Comparison of ENCODE assay signal across 8 cellular contexts in genomic region chrX:65034292-65034640, GRCh38. TPM values are rescaled to one million over a fixed set of nuclear protein-coding genes. Genes with fewer than 3 reads are reported as not detected.
DNase-seq lines count a peak whose midpoint lies in the region; ATAC-seq, FAIRE-seq and TF ChIP-seq lines count a peak whose summit lies in the region.

No MANE protein-coding gene starts in this region.

- H3K36me3 Mint-ChIP-seq in activated T-cell treated with anti-CD3 and anti-CD28 coated beads, Interleukin-2, amount 50 U/mL, for 72 hours (ENCODE audit: insufficient read depth in 2 of 2), result peaks cover 0 to 1% of the 10 kb centered on the region in 2 donors
- no peaks in the 10 kb centered on the region for H3K36me3 Mint-ChIP-seq in type B pancreatic cell

- H3K27me3 ChIP-seq in K562 (ENCODE audit: control insufficient read depth in 2 of 2, insufficient read depth in 2 of 2, low read length in 2 of 2), result no peaks in the 10 kb centered on the region

- H3K4me2 ChIP-seq in K562 (ENCODE audit: insufficient read depth, low read length), result peak overlapping the region; percentile 79

- in situ Hi-C loops in K562 (cut with MboI), result no loop called here

- no peaks in the 10 kb centered on the region for H3K9me3 ChIP-seq in K562 (replicated peaks; ENCODE audit: control insufficient read depth, insufficient read depth, low read depth, low read length)

- DNase-seq in activated T-cell treated with anti-CD3 and anti-CD28 coated beads, Interleukin-2, amount 50 U/mL, for 72 hours, result no peak
- DNase-seq in activated T-cell treated with anti-CD3 and anti-CD28 coated beads for 4 hours, result no peak
- no peak for DNase-seq in K562 (ENCODE audit: extremely low read depth in 1 of 4, low spot score in 3 of 4)
- DNase-seq in medulla oblongata (ENCODE audit: extremely low spot score), result peak; percentile 2
- DNase-seq in type B pancreatic cell (ENCODE audit: extremely low spot score, unreplicated experiment), result no peak
- no peak for DNase-seq in GM03348 (ENCODE audit: low spot score)
- no peak for DNase-seq in NCI-H2029 (lab: John Stamatoyannopoulos, UW)

- no peak for TF ChIP-seq RAD21 in K562 (CRISPR knock-in tag; conservative IDR thresholded peaks at IDR 0.05 in 1 of 2, IDR thresholded peaks at IDR 0.05 in 1 of 2)

- H3K79me2 ChIP-seq in K562 (ENCODE audit: control insufficient read depth, insufficient read depth, low read length), result 0 out of 3 replicates have a peak, but pooled peaks cover 12% of the 10 kb centered on the region

- BruUV-seq in K562 (replicated peaks; lab: Mats Ljungman, UMichigan), result TSS peak; percentile 75

- ATAC-seq in activated T-cell treated with anti-CD3 and anti-CD28 coated beads, Interleukin-2, amount 50 U/mL, for 72 hours (replicated peaks in 1 of 2), result no peak
- ATAC-seq in K562 (0 out of 3 replicates have a peak, but pooled peaks have one; percentile 5), HG02938 (IDR thresholded peaks at IDR 0.05; ENCODE audit: unreplicated experiment) (no peak)

- intact Hi-C loops in K562 (cut with micrococcal nuclease), result no loop called here

- H3K27ac ChIP-seq in K562 (ENCODE audit: extremely low read depth, low read depth, low read length), result peak overlapping the region; percentile 48; the same call in 2 of the 3 replicates

- H3K4me1 Mint-ChIP-seq in activated T-cell treated with anti-CD3 and anti-CD28 coated beads, Interleukin-2, amount 50 U/mL, for 72 hours (ENCODE audit: low read depth), result peaks cover 20% of the 10 kb centered on the region
- no peaks in the 10 kb centered on the region for H3K4me1 Mint-ChIP-seq in type B pancreatic cell (ENCODE audit: unreplicated experiment)

- CTCF ChIA-PET in K562 (lab: Yijun Ruan, JAX; ENCODE audit: low intra/inter-chr PET ratio), result no interaction called here

- no peak; the same call in 1 of the 2 replicates for TF ChIP-seq POLR2A in K562 (conservative IDR thresholded peaks at IDR 0.05)

- peak overlapping the region; percentile 88 to 95 for H3K4me3 Mint-ChIP-seq in activated T-cell treated with anti-CD3 and anti-CD28 coated beads, Interleukin-2, amount 50 U/mL, for 72 hours
- H3K4me3 Mint-ChIP-seq in type B pancreatic cell, result peak overlapping the region; percentile 95

- H4K20me1 ChIP-seq in K562 (replicated peaks; ENCODE audit: control insufficient read depth, insufficient read depth, low read length), result no peaks in the 10 kb centered on the region

- no peaks in the 10 kb centered on the region for H3K9me3 Mint-ChIP-seq in activated T-cell treated with anti-CD3 and anti-CD28 coated beads, Interleukin-2, amount 50 U/mL, for 72 hours
- H3K9me3 Mint-ChIP-seq in type B pancreatic cell, result no peaks in the 10 kb centered on the region

- WGBS in K562 (ENCODE audit: insufficient coverage, low coverage, missing lambda C conversion rate), result 5% methylated on average over 11 of the region's 11 CpGs

- H3K4me1 ChIP-seq in K562 (replicated peaks in 1 of 2; ENCODE audit: control insufficient read depth in 2 of 2, insufficient read depth in 2 of 2, low read length in 2 of 2), result peaks cover 0 to 12% of the 10 kb centered on the region in 2 experiments; a peak in 1 of 5 replicates

- POLR2A ChIA-PET in K562 (lab: Yijun Ruan, JAX), result interaction anchor here (0.6 to 1.4 kb wide), 3 partner anchors 26 to 494 kb away, joined by 3 read pairs; no protein-coding TSS in a partner anchor

- H2AFZ ChIP-seq in K562 (ENCODE audit: low read depth, low read length), result peak overlapping the region; percentile 90

- H3K9ac ChIP-seq in K562 (ENCODE audit: insufficient read depth in 1 of 2, low read depth in 2 of 2, low read length in 2 of 2), result peak overlapping the region; percentile 33 to 86

- H3K27ac Mint-ChIP-seq in activated T-cell treated with anti-CD3 and anti-CD28 coated beads, Interleukin-2, amount 50 U/mL, for 72 hours, result peak overlapping the region; percentile 95
- H3K27ac Mint-ChIP-seq in type B pancreatic cell, result peak overlapping the region; percentile 87

- TF ChIP-seq CTCF in K562 (IDR thresholded peaks at IDR 0.05 in 2 of 3, conservative IDR thresholded peaks at IDR 0.05 in 1 of 3; ENCODE audit: insufficient read depth in 2 of 3, low read depth in 1 of 3, low read length in 3 of 3) (no peak), type B pancreatic cell (conservative IDR thresholded peaks at IDR 0.05) (no peak)

- no peaks in the 10 kb centered on the region for H3K36me3 ChIP-seq in K562 (ENCODE audit: control insufficient read depth, insufficient read depth, low read length)

- TF ChIP-seq EP300 in K562 (IDR thresholded peaks at IDR 0.05; ENCODE audit: low read length), result no peak

- FAIRE-seq in K562 (lab: Jason Lieb, UNC), result no peak

- H3K9me1 ChIP-seq in K562 (ENCODE audit: control insufficient read depth, insufficient read depth, low read length), result no peaks in the 10 kb centered on the region

- H3K27me3 Mint-ChIP-seq in activated T-cell treated with anti-CD3 and anti-CD28 coated beads, Interleukin-2, amount 50 U/mL, for 72 hours (ENCODE audit: low read depth), result no peaks in the 10 kb centered on the region
- H3K27me3 Mint-ChIP-seq in type B pancreatic cell, result no peaks in the 10 kb centered on the region

- H3K4me3 ChIP-seq in K562, result peak overlapping the region; percentile 52

TF ChIP-seq in K562, 482 proteins besides CTCF, POLR2A, EP300 and RAD21 (continues in another document):
- TF ChIP-seq ZFX (CRISPR knock-in tag; IDR thresholded peaks at IDR 0.05), result peak; percentile 13; the same call in 1 of the 2 replicates
- TF ChIP-seq ZNF764 (CRISPR knock-in tag; IDR thresholded peaks at IDR 0.05; ENCODE audit: low read depth), result no peak
- TF ChIP-seq GTF2F1 (IDR thresholded peaks at IDR 0.05; ENCODE audit: low read depth, low read length), result no peak
- TF ChIP-seq TRIM28 (IDR thresholded peaks at IDR 0.05), result no peak
- TF ChIP-seq ZNF280B (CRISPR knock-in tag; IDR thresholded peaks at IDR 0.05), result no peak

RNA-seq across cellular contexts. Expression of gene ZC3H12B, which starts 0.4 kb away (rescaled TPM):
- 1 to 10 TPM; 1.6 to 2.0 TPM for total RNA-seq in activated T-cell treated with anti-CD3 and anti-CD28 coated beads, Interleukin-2, amount 50 U/mL, for 72 hours
- 2.0 and 2.3 TPM in 2 replicates for total RNA-seq in K562 (2011; cell fraction: chromatin; rRNA removed; ENCODE audit: low replicate concordance)
- total RNA-seq in K562 (2011; cell fraction: nucleolus; rRNA removed), result 0.26 and 0.50 TPM in 2 replicates
- 1.2 and 1.6 TPM in 2 replicates for total RNA-seq in K562 (2011; cell fraction: nucleoplasm; rRNA removed)
- total RNA-seq in K562 (2014; rRNA removed) (0.09 and 0.20 TPM in 2 replicates), K562 (2014; rRNA removed; fragmentation: Illumina TruSeq; extraction: Trizol) (0.19 and 0.58 TPM in 2 replicates), K562 (2015; rRNA removed; fragmentation: Illumina TruSeq; extraction: Trizol) (0.30 and 0.36 TPM in 2 replicates), K562 (2021) (0.25 and 0.31 TPM in 2 replicates), type B pancreatic cell (ENCODE audit: low replicate concordance) (1.8 and 3.6 TPM in 2 replicates)
- polyA plus RNA-seq in K562 (2011; rRNA removed) (0.05 and 0.64 TPM in 2 replicates), K562 (2014; fragmentation: Illumina TruSeq; extraction: Trizol) (0.24 and 0.51 TPM in 2 replicates), K562 (2014; fragmentation: Nextera tagmentation; extraction: Ambion mirVana) (under 1 TPM; 0.20 to 0.23 TPM), K562 (2014; rRNA removed) (0.07 and 0.32 TPM in 2 replicates)
- 0.03 and 0.13 TPM in 2 replicates for polyA plus RNA-seq in K562 (2011; cell fraction: cytosol; rRNA removed)
- 0.27 and 1.3 TPM in 2 replicates for polyA plus RNA-seq in K562 (2011; cell fraction: nucleus; rRNA removed)
- 0.47 and 1.00 TPM in 2 replicates for polyA plus RNA-seq in K562 (2012)
- 0.15 and 1.4 TPM in 2 replicates for polyA minus RNA-seq in K562 (2011; rRNA and poly(A)+ RNA removed)
- 0.29 TPM in 1 of 2 replicates, not detected in the other for polyA minus RNA-seq in K562 (2011; cell fraction: cytosol; rRNA and poly(A)+ RNA removed)
- 0.27 and 0.33 TPM in 2 replicates for polyA minus RNA-seq in K562 (2011; cell fraction: nucleus; rRNA and poly(A)+ RNA removed)

RNA-seq across cellular contexts. Expression of gene ZC4H2, which starts 58.0 kb away (rescaled TPM):
- total RNA-seq in activated T-cell treated with anti-CD3 and anti-CD28 coated beads, Interleukin-2, amount 50 U/mL, for 72 hours, result 10 to 100 TPM; 14.5 to 15.9 TPM
- 2.2 and 2.5 TPM in 2 replicates for total RNA-seq in K562 (2011; cell fraction: chromatin; rRNA removed; ENCODE audit: low replicate concordance)
- total RNA-seq in K562 (2011; cell fraction: nucleolus; rRNA removed), result 0.53 and 1.2 TPM in 2 replicates
- total RNA-seq in K562 (2011; cell fraction: nucleoplasm; rRNA removed), result 2.4 and 2.6 TPM in 2 replicates
- total RNA-seq in K562 (2014; rRNA removed) (1.8 and 3.2 TPM in 2 replicates), K562 (2014; rRNA removed; fragmentation: Illumina TruSeq; extraction: Trizol) (1.8 and 3.4 TPM in 2 replicates), K562 (2015; rRNA removed; fragmentation: Illumina TruSeq; extraction: Trizol) (1.7 and 1.8 TPM in 2 replicates), K562 (2021) (1.8 and 1.9 TPM in 2 replicates), type B pancreatic cell (ENCODE audit: low replicate concordance) (12.2 and 21.4 TPM in 2 replicates)
- polyA plus RNA-seq in K562 (2011; rRNA removed) (0.45 and 7.0 TPM in 2 replicates), K562 (2014; fragmentation: Illumina TruSeq; extraction: Trizol) (2.7 and 3.4 TPM in 2 replicates), K562 (2014; fragmentation: Nextera tagmentation; extraction: Ambion mirVana) (1 to 10 TPM; 1.1 to 2.4 TPM), K562 (2014; rRNA removed) (1.7 and 4.2 TPM in 2 replicates)
- polyA plus RNA-seq in K562 (2011; cell fraction: cytosol; rRNA removed), result 0.46 and 3.9 TPM in 2 replicates
- polyA plus RNA-seq in K562 (2011; cell fraction: nucleus; rRNA removed), result 0.56 and 2.7 TPM in 2 replicates
- 2.0 and 2.9 TPM in 2 replicates for polyA plus RNA-seq in K562 (2012)
- 0.54 and 5.7 TPM in 2 replicates for polyA minus RNA-seq in K562 (2011; rRNA and poly(A)+ RNA removed)
- 1.2 TPM in 1 of 2 replicates, not detected in the other for polyA minus RNA-seq in K562 (2011; cell fraction: cytosol; rRNA and poly(A)+ RNA removed)
- polyA minus RNA-seq in K562 (2011; cell fraction: nucleus; rRNA and poly(A)+ RNA removed), result 0.33 and 0.81 TPM in 2 replicates
